8 cellular contexts compared by ENCODE assay signal in genomic region chr1:210250665-210250997, GRCh38. TPM values are rescaled to one million over a fixed set of nuclear protein-coding genes. Genes with fewer than 3 reads are reported as not detected.
A peak's percentile ranks its signal among the peaks of the same experiment; 100 is the strongest.
DNase-seq lines count a peak whose midpoint lies in the region; ATAC-seq and TF ChIP-seq lines count a peak whose summit lies in the region.

No MANE protein-coding gene starts in this region.

- DNase-seq in GM10266 (ENCODE audit: extremely low spot score) = peak; percentile 45
- DNase-seq in NCI-H1417 (lab: John Stamatoyannopoulos, UW) = peak; percentile 20 to 87 (median 77)
- peak in 1 of 2 donors; percentile 15 for DNase-seq in memory B cell (ENCODE audit: low spot score in 2 of 2)
- DNase-seq in tibial nerve (ENCODE audit: low spot score in 2 of 2) = no peak

- WGBS in tibial nerve, 2 donors = 13 to 28% methylated on average over 11 of the region's 11 CpGs
- WGBS in gastroesophageal sphincter (ENCODE audit: low coverage in 1 of 2), 2 donors = 24 to 32% methylated on average over 9 to 11 of the region's 11 CpGs

- H3K36me3 Mint-ChIP-seq in brain = peaks cover 5% of the 10 kb centered on the region
- H3K36me3 Mint-ChIP-seq in memory B cell = no peaks in the 10 kb centered on the region

- peaks cover 0 to 3% (median 0%) of the 10 kb centered on the region in 5 experiments for H3K9me3 Mint-ChIP-seq in brain
- H3K9me3 Mint-ChIP-seq in memory B cell = no peaks in the 10 kb centered on the region

- H3K27ac ChIP-seq in tibial nerve = peak overlapping the region in 2 of 4 donors; percentile 25
- peak overlapping the region in 1 of 4 donors; percentile 40 for H3K27ac ChIP-seq in gastroesophageal sphincter

- peaks cover 0 to 31% (median 12%) of the 10 kb centered on the region in 4 donors for H3K4me1 ChIP-seq in tibial nerve
- H3K4me1 ChIP-seq in gastroesophageal sphincter = peaks cover 0 to 31% (median 4%) of the 10 kb centered on the region in 3 donors

- TF ChIP-seq POLR2A in tibial nerve (IDR thresholded peaks at IDR 0.05) (no peak), gastroesophageal sphincter (IDR thresholded peaks at IDR 0.05) (no peak)

- H3K27ac Mint-ChIP-seq in brain = peak overlapping the region; percentile 68 to 98 (median 91)
- peak overlapping the region; percentile 1 for H3K27ac Mint-ChIP-seq in memory B cell

- TF ChIP-seq EP300 in tibial nerve (IDR thresholded peaks at IDR 0.05) (no peak), gastroesophageal sphincter (IDR thresholded peaks at IDR 0.05) (no peak)

- TF ChIP-seq CTCF in GM10266 (IDR thresholded peaks at IDR 0.05; ENCODE audit: control insufficient read depth, insufficient read depth, low read depth, missing control alignments) (no peak), brain (conservative IDR thresholded peaks at IDR 0.05) (no peak), tibial nerve (IDR thresholded peaks at IDR 0.05) (no peak), gastroesophageal sphincter (IDR thresholded peaks at IDR 0.05) (no peak)

- H3K27me3 Mint-ChIP-seq in brain (peaks cover 13% of the 10 kb centered on the region), memory B cell (peaks cover 19% of the 10 kb centered on the region)

- H3K4me3 Mint-ChIP-seq in brain = peak overlapping the region; percentile 78 to 89 (median 86)
- H3K4me3 Mint-ChIP-seq in memory B cell = peak overlapping the region; percentile 86

- H3K9me3 ChIP-seq in tibial nerve = no peaks in the 10 kb centered on the region
- no peaks in the 10 kb centered on the region for H3K9me3 ChIP-seq in gastroesophageal sphincter

- peak; percentile 46 for ATAC-seq in memory B cell (ENCODE audit: low read depth)
- no peak for ATAC-seq in GM19351 (IDR thresholded peaks at IDR 0.05; ENCODE audit: unreplicated experiment)
- no peak for ATAC-seq in gastroesophageal sphincter
- ATAC-seq in HG03442 (IDR thresholded peaks at IDR 0.05; ENCODE audit: unreplicated experiment) = no peak

- H3K4me1 Mint-ChIP-seq in brain (peaks cover 72% of the 10 kb centered on the region), memory B cell (peaks cover 16% of the 10 kb centered on the region)

- H3K4me3 ChIP-seq in tibial nerve = peak overlapping the region in 3 of 4 donors; percentile 41 to 69 (median 54)
- H3K4me3 ChIP-seq in gastroesophageal sphincter = peak overlapping the region in 1 of 2 donors; percentile 64

- H3K27me3 ChIP-seq in tibial nerve (no peaks in the 10 kb centered on the region), gastroesophageal sphincter (no peaks in the 10 kb centered on the region)

- H3K36me3 ChIP-seq in tibial nerve (no peaks in the 10 kb centered on the region), gastroesophageal sphincter (no peaks in the 10 kb centered on the region)

RNA-seq across cellular contexts. Expression of gene SERTAD4, which starts 18.0 kb away (rescaled TPM):
- 9.2 TPM for polyA plus RNA-seq in brain (ENCODE audit: insufficient read depth, low read depth, low replicate concordance)
- total RNA-seq in tibial nerve (1 to 10 TPM in 2 of 4 donors, under 1 TPM in 2; 0.60 to 1.7 (median 1.0) TPM), gastroesophageal sphincter (1 to 10 TPM; 2.9 to 3.3 (median 3.0) TPM)

Comparison
In these comparisons a context has a peak if more than half of its experiments do, and no peak if none do; other contexts are left out.
1. DNase-seq: peak in GM10266 (single experiment) and NCI-H1417 (3 of 3); none in tibial nerve (0 of 2).